In genomic region chr6:143929975-143930374, GRCh38 we compare ENCODE assay signal across 37 cellular contexts.
"Had no signal": no experiment of that assay in that cellular context is flagged by ENCODE, and none has a peak within 500 bp of the region (broad histone marks: within the 10 kb centered on the region; RNA-seq: fewer than 3 reads in every experiment).

No MANE protein-coding gene starts in this region.

- H3K4me3 ChIP-seq: adrenal gland, body of pancreas, esophagus muscularis mucosa, gastrocnemius medialis, heart left ventricle had no signal

- H3K27me3 ChIP-seq: adrenal gland, body of pancreas, esophagus muscularis mucosa, gastrocnemius medialis, heart left ventricle had no signal

- H3K27ac ChIP-seq: adrenal gland, body of pancreas, esophagus muscularis mucosa, foreskin keratinocyte, gastrocnemius medialis, heart left ventricle, WERI-Rb-1 had no signal

- H3K9me3 ChIP-seq: adrenal gland, body of pancreas, gastrocnemius medialis had no signal

- H3K4me1 Mint-ChIP-seq: activated CD4-positive, alpha-beta T cell treated with anti-CD3 and anti-CD28 coated beads for 36 hours; activated CD4-positive, alpha-beta T cell treated with anti-CD3 and anti-CD28 coated beads, Interleukin-2, amount 10 ng/mL, durations not matched to agents 24 days and 14 days; activated CD8-positive, alpha-beta memory T cell treated with anti-CD3 and anti-CD28 coated beads, Interleukin-2, amount 10 ng/mL, durations not matched to agents 7 days and 5 days; activated naive CD4-positive, alpha-beta T cell treated with anti-CD3 and anti-CD28 coated beads, Interleukin-2, amount 50 U/mL, for 24 hours; activated naive CD8-positive, alpha-beta T cell treated with anti-CD3 and anti-CD28 coated beads for 36 hours; activated naive CD8-positive, alpha-beta T cell treated with anti-CD3 and anti-CD28 coated beads, Interleukin-2, amount 50 U/mL, for 24 hours; T-helper 17 cell had no signal

- H3K27ac Mint-ChIP-seq: activated CD4-positive, alpha-beta memory T cell treated with anti-CD3 and anti-CD28 coated beads for 36 hours; activated CD4-positive, alpha-beta T cell treated with anti-CD3 and anti-CD28 coated beads for 36 hours; activated CD4-positive, alpha-beta T cell treated with anti-CD3 and anti-CD28 coated beads, Interleukin-2, amount 10 ng/mL, durations not matched to agents 24 days and 14 days; activated CD8-positive, alpha-beta memory T cell treated with anti-CD3 and anti-CD28 coated beads, Interleukin-2, amount 10 ng/mL, durations not matched to agents 7 days and 5 days; activated CD8-positive, alpha-beta T cell treated with anti-CD3 and anti-CD28 coated beads, Interleukin-2, amount 10 ng/mL, durations not matched to agents 7 days and 5 days; activated naive CD4-positive, alpha-beta T cell treated with anti-CD3 and anti-CD28 coated beads for 36 hours; activated naive CD4-positive, alpha-beta T cell treated with anti-CD3 and anti-CD28 coated beads, Interleukin-2, amount 50 U/mL, for 24 hours; activated naive CD8-positive, alpha-beta T cell treated with anti-CD3 and anti-CD28 coated beads for 36 hours; activated naive CD8-positive, alpha-beta T cell treated with anti-CD3 and anti-CD28 coated beads, Interleukin-2, amount 50 U/mL, for 24 hours; activated T-helper 1 cell treated with anti-CD3 and anti-CD28 coated beads, Interleukin-12 subunit alpha, Interleukin-12 subunit beta, Interleukin-2, Interleukin-4 antibody, amounts not matched to agents 30 ng/mL and 10 ng/mL and 1 ng/mL, durations not matched to agents 14 hours and 24 hours and 36 hours; activated T-helper 2 cell treated with anti-CD3 and anti-CD28 coated beads, Interferon-gamma antibody, Interleukin-2, Interleukin-4, amounts not matched to agents 10 μg/mL and 5 μg/mL and 100 μg/mL, durations not matched to agents 14 hours and 24 hours and 36 hours; effector memory CD8-positive, alpha-beta T cell; T-helper 17 cell; T-helper 2 cell treated with Interferon-gamma antibody and Interleukin-4, amounts not matched to agents 5 μg/mL and 100 μg/mL, for 36 hours had no signal

- H3K4me1 ChIP-seq: adrenal gland, body of pancreas, esophagus muscularis mucosa, foreskin keratinocyte, gastrocnemius medialis, heart left ventricle had no signal

- ATAC-seq: activated CD4-positive, alpha-beta T cell treated with anti-CD3 and anti-CD28 coated beads for 36 hours; activated CD8-positive, alpha-beta memory T cell treated with anti-CD3 and anti-CD28 coated beads, Interleukin-2, amount 10 ng/mL, durations not matched to agents 7 days and 5 days; activated CD8-positive, alpha-beta T cell treated with anti-CD3 and anti-CD28 coated beads, Interleukin-2, amount 10 ng/mL, durations not matched to agents 7 days and 5 days; activated naive CD8-positive, alpha-beta T cell treated with anti-CD3 and anti-CD28 coated beads, Interleukin-2, amount 50 U/mL, for 24 hours; body of pancreas; effector memory CD8-positive, alpha-beta T cell; foreskin keratinocyte; gastrocnemius medialis; heart left ventricle; T-helper 17 cell had no signal

- FAIRE-seq: colon had no signal

- H3K9me3 Mint-ChIP-seq: activated T-helper 2 cell treated with anti-CD3 and anti-CD28 coated beads, Interferon-gamma antibody, Interleukin-2, Interleukin-4, amounts not matched to agents 10 μg/mL and 5 μg/mL and 100 μg/mL, durations not matched to agents 14 hours and 24 hours and 36 hours had no signal

- H3K36me3 ChIP-seq: adrenal gland, esophagus muscularis mucosa, gastrocnemius medialis, heart left ventricle, WERI-Rb-1 had no signal

- H3K27me3 Mint-ChIP-seq: activated naive CD4-positive, alpha-beta T cell treated with anti-CD3 and anti-CD28 coated beads, Interleukin-2, amount 50 U/mL, for 24 hours; activated naive CD8-positive, alpha-beta T cell treated with anti-CD3 and anti-CD28 coated beads for 36 hours; activated naive CD8-positive, alpha-beta T cell treated with anti-CD3 and anti-CD28 coated beads, Interleukin-2, amount 50 U/mL, for 24 hours had no signal

- H3K4me3 Mint-ChIP-seq: activated CD4-positive, alpha-beta memory T cell treated with anti-CD3 and anti-CD28 coated beads for 36 hours; activated CD4-positive, alpha-beta T cell treated with anti-CD3 and anti-CD28 coated beads for 36 hours; activated CD4-positive, alpha-beta T cell treated with anti-CD3 and anti-CD28 coated beads, Interleukin-2, amount 10 ng/mL, durations not matched to agents 24 days and 14 days; activated CD8-positive, alpha-beta memory T cell treated with anti-CD3 and anti-CD28 coated beads, Interleukin-2, amount 10 ng/mL, durations not matched to agents 7 days and 5 days; activated CD8-positive, alpha-beta T cell treated with anti-CD3 and anti-CD28 coated beads, Interleukin-2, amount 10 ng/mL, durations not matched to agents 7 days and 5 days; activated naive CD4-positive, alpha-beta T cell treated with anti-CD3 and anti-CD28 coated beads for 36 hours; activated naive CD4-positive, alpha-beta T cell treated with anti-CD3 and anti-CD28 coated beads, Interleukin-2, amount 50 U/mL, for 24 hours; activated naive CD8-positive, alpha-beta T cell treated with anti-CD3 and anti-CD28 coated beads for 36 hours; activated naive CD8-positive, alpha-beta T cell treated with anti-CD3 and anti-CD28 coated beads, Interleukin-2, amount 50 U/mL, for 24 hours; activated T-helper 1 cell treated with anti-CD3 and anti-CD28 coated beads, Interleukin-12 subunit alpha, Interleukin-12 subunit beta, Interleukin-2, Interleukin-4 antibody, amounts not matched to agents 30 ng/mL and 10 ng/mL and 1 ng/mL, durations not matched to agents 14 hours and 24 hours and 36 hours; effector memory CD8-positive, alpha-beta T cell; T-helper 17 cell; T-helper 2 cell treated with Interferon-gamma antibody and Interleukin-4, amounts not matched to agents 5 μg/mL and 100 μg/mL, for 36 hours had no signal

- DNase-seq: activated CD4-positive, alpha-beta memory T cell treated with anti-CD3 and anti-CD28 coated beads for 36 hours; activated CD4-positive, alpha-beta T cell treated with anti-CD3 and anti-CD28 coated beads for 36 hours; activated CD4-positive, alpha-beta T cell treated with anti-CD3 and anti-CD28 coated beads, Interleukin-2, amount 10 ng/mL, durations not matched to agents 24 days and 14 days; activated CD4-positive, CD25-positive, alpha-beta regulatory T cell; activated CD4-positive, CD25-positive, alpha-beta regulatory T cell treated with anti-CD3 and anti-CD28 coated beads, Interleukin-2, amount 50 U/mL, for 72 hours; activated CD8-positive, alpha-beta memory T cell treated with anti-CD3 and anti-CD28 coated beads, Interleukin-2, amount 10 ng/mL, durations not matched to agents 7 days and 5 days; activated CD8-positive, alpha-beta memory T cell treated with anti-CD3 and anti-CD28 coated beads, Interleukin-2, amount 50 U/mL, for 4 hours; activated CD8-positive, alpha-beta T cell treated with anti-CD3 and anti-CD28 coated beads, Interleukin-2, amount 10 ng/mL, durations not matched to agents 7 days and 5 days; activated effector memory CD4-positive, alpha-beta T cell treated with anti-CD3 and anti-CD28 coated beads, Interleukin-2, amount 50 U/mL, for 16 hours; activated naive CD4-positive, alpha-beta T cell treated with anti-CD3 and anti-CD28 coated beads for 36 hours; activated naive CD8-positive, alpha-beta T cell treated with anti-CD3 and anti-CD28 coated beads for 36 hours; activated naive CD8-positive, alpha-beta T cell treated with anti-CD3 and anti-CD28 coated beads, Interleukin-2, amount 50 U/mL, for 24 hours; activated T-cell treated with anti-CD3 and anti-CD28 coated beads, Interleukin-2, amount 50 U/mL, for 1 hour; activated T-cell treated with anti-CD3 and anti-CD28 coated beads, Interleukin-2, amount 50 U/mL, for 48 hours; adrenal gland; amygdala; aorta; body of pancreas; caudate nucleus; cortex of kidney; dermis blood vessel endothelial cell; effector CD4-positive, alpha-beta T cell; effector memory CD8-positive, alpha-beta T cell; erythroblast; foreskin keratinocyte; gastrocnemius medialis; glutamatergic neuron; heart left ventricle; T-helper 17 cell; T1000; WERI-Rb-1 had no signal
